In genomic region chr9:75186767-75187380, GRCh38 we compare ENCODE assay signal across 8 cellular contexts.
A peak's percentile ranks its signal among the peaks of the same experiment; 100 is the strongest.
DNase-seq lines count a peak whose midpoint lies in the region; ATAC-seq, FAIRE-seq and TF ChIP-seq lines count a peak whose summit lies in the region.

No MANE protein-coding gene starts in this region.

- H3K27me3 Mint-ChIP-seq in H9 (ENCODE audit: low read depth): no peaks in the 10 kb centered on the region

- H2AFZ ChIP-seq in H9 (ENCODE audit: low read length) (no peak overlapping the region), HepG2 (ENCODE audit: low read length) (no peak overlapping the region)

- H3K4me3 Mint-ChIP-seq in H9: no peak overlapping the region

- H3K9me3 ChIP-seq in BE2C: no peaks in the 10 kb centered on the region
- H3K9me3 ChIP-seq in H9 (ENCODE audit: control insufficient read depth, low read depth, low read length): no peaks in the 10 kb centered on the region
- no peaks in the 10 kb centered on the region for H3K9me3 ChIP-seq in adipocyte (ENCODE audit: control insufficient read depth, low read length)
- H3K9me3 ChIP-seq in HepG2 (ENCODE audit: low read length): no peaks in the 10 kb centered on the region

- H4K20me1 ChIP-seq in H9 (ENCODE audit: control insufficient read depth, insufficient read depth, insufficient read length) (no peaks in the 10 kb centered on the region), HepG2 (ENCODE audit: insufficient read depth, low read length) (no peaks in the 10 kb centered on the region)

- no peaks in the 10 kb centered on the region for H3K9me3 Mint-ChIP-seq in H9

- DNase-seq in BE2C: no peak
- DNase-seq in H9: no peak
- DNase-seq in adipocyte (ENCODE audit: low read depth): peak; percentile 68
- no peak for DNase-seq in HepG2 (ENCODE audit: low spot score)
- DNase-seq in hepatic stellate cell (ENCODE audit: low spot score): no peak
- DNase-seq in stimulated activated CD4-positive, alpha-beta T cell treated with anti-CD3 and anti-CD28 coated beads, Interleukin-2, amount 100 ng/mL, for 48 hours: no peak

- H2BK12ac ChIP-seq in H9 (ENCODE audit: insufficient read length, low read depth, low read length): no peak overlapping the region

- H4K5ac ChIP-seq in H9 (ENCODE audit: insufficient read length, low read depth, low read length): no peak overlapping the region

- H3K14ac ChIP-seq in H9 (ENCODE audit: insufficient read depth, low read length): no peak overlapping the region

- H3K79me1 ChIP-seq in H9 (ENCODE audit: insufficient read depth, low read depth, low read length, poor library complexity, severe bottlenecking): no peaks in the 10 kb centered on the region

- no peak for TF ChIP-seq POLR2A in HepG2 (IDR thresholded peaks at IDR 0.05; ENCODE audit: insufficient read depth in 1 of 2, low read depth in 2 of 2, low read length in 2 of 2)

- TF ChIP-seq RAD21 in HepG2 (CRISPR knock-in tag; IDR thresholded peaks at IDR 0.05): no peak

- H3K4me1 Mint-ChIP-seq in H9: no peaks in the 10 kb centered on the region; a peak in 1 of 4 replicates

- CTCF ChIA-PET in HepG2 (lab: Yijun Ruan, JAX; ENCODE audit: low intra/inter-chr PET ratio, low total read pairs): interaction anchor here (1.0 to 1.4 kb wide), 4 partner anchors 51 to 668 kb away, joined by 3 to 4 read pairs (median 3); no protein-coding TSS in a partner anchor

- H2AK5ac ChIP-seq in H9 (ENCODE audit: insufficient read length, low read length): no peak overlapping the region

- no peaks in the 10 kb centered on the region for H3K23me2 ChIP-seq in H9 (ENCODE audit: insufficient read length, low read depth, low read length, poor library complexity, severe bottlenecking)

- H3K9ac ChIP-seq in H9 (ENCODE audit: extremely low read depth, insufficient read length, low read length) (no peak overlapping the region), adipocyte (ENCODE audit: low read length) (no peak overlapping the region), HepG2 (ENCODE audit: insufficient read depth, low read depth, low read length) (no peak overlapping the region)

- H3K79me2 ChIP-seq in H9 (ENCODE audit: insufficient read depth, low read length): no peaks in the 10 kb centered on the region
- H3K79me2 ChIP-seq in HepG2 (ENCODE audit: insufficient read depth, low read length): no peaks in the 10 kb centered on the region

- peaks cover 8% of the 10 kb centered on the region for H3K27me3 ChIP-seq in BE2C
- H3K27me3 ChIP-seq in H9 (ENCODE audit: insufficient read depth, low read length): no peaks in the 10 kb centered on the region
- H3K27me3 ChIP-seq in adipocyte (replicated peaks; ENCODE audit: control insufficient read depth, insufficient read depth, low read length): no peaks in the 10 kb centered on the region
- H3K27me3 ChIP-seq in HepG2 (ENCODE audit: control insufficient read depth in 1 of 2, insufficient read depth in 2 of 2, low read length in 2 of 2): no peaks in the 10 kb centered on the region

- H3K4ac ChIP-seq in H9 (ENCODE audit: low read depth, low read length): no peak overlapping the region

- H2BK15ac ChIP-seq in H9 (ENCODE audit: low read depth, low read length): no peak overlapping the region

- no peak overlapping the region for H3K18ac ChIP-seq in H9 (ENCODE audit: insufficient read length, low read depth, low read length)

- H3K36me3 Mint-ChIP-seq in H9 (ENCODE audit: insufficient read depth in 1 of 3, low read depth in 3 of 3): no peaks in the 10 kb centered on the region

- no peak overlapping the region for H4K91ac ChIP-seq in H9 (ENCODE audit: insufficient read length, low read depth, low read length)

- H3K4me1 ChIP-seq in BE2C (no peaks in the 10 kb centered on the region), H9 (ENCODE audit: insufficient read depth, low read length) (no peaks in the 10 kb centered on the region), adipocyte (ENCODE audit: control insufficient read depth, insufficient read depth, low read length) (no peaks in the 10 kb centered on the region), HepG2 (ENCODE audit: insufficient read depth, low read length) (no peaks in the 10 kb centered on the region)

- H3K36me3 ChIP-seq in BE2C (no peaks in the 10 kb centered on the region), adipocyte (ENCODE audit: control insufficient read depth, insufficient read depth, low read length, severe bottlenecking) (peaks cover 12% of the 10 kb centered on the region), HepG2 (replicated peaks in 1 of 2; ENCODE audit: control insufficient read depth in 1 of 2, insufficient read depth in 2 of 2, low read length in 2 of 2) (no peaks in the 10 kb centered on the region)

- H3K27ac ChIP-seq in H9 (ENCODE audit: insufficient read length, low read depth, low read length): no peak overlapping the region
- no peak overlapping the region for H3K27ac ChIP-seq in HepG2 (ENCODE audit: extremely low read length, insufficient read depth, low read length)

- FAIRE-seq in HepG2 (lab: Jason Lieb, UNC): no peak

- BruUV-seq in HepG2 (replicated peaks; lab: Mats Ljungman, UMichigan): no TSS peak

- TF ChIP-seq CTCF in BE2C (IDR thresholded peaks at IDR 0.05; ENCODE audit: low read depth, low read length): peak; percentile 73
- TF ChIP-seq CTCF in H9 (conservative IDR thresholded peaks at IDR 0.05): peak; percentile 86
- TF ChIP-seq CTCF in HepG2 (CRISPR knock-in tag; IDR thresholded peaks at IDR 0.05): peak; percentile 50

- WGBS in H9 (ENCODE audit: extremely low coverage, insufficient read length, low lambda C conversion rate): no CpG with 5 or more reads among the region's 4 CpGs
- 22% methylated on average over 4 of the region's 4 CpGs for WGBS in HepG2 (ENCODE audit: low lambda C conversion rate)

- H2BK5ac ChIP-seq in H9 (ENCODE audit: insufficient read length, low read length): no peak overlapping the region

- H3K56ac ChIP-seq in H9 (ENCODE audit: insufficient read length, low read depth, low read length): no peak overlapping the region

- intact Hi-C loops in HepG2 (cut with micrococcal nuclease; ENCODE audit: unreplicated experiment): loop anchor here (1.0 kb wide), 1 partner anchor 413 kb away; no protein-coding TSS in a partner anchor

- POLR2A ChIA-PET in HepG2 (lab: Yijun Ruan, JAX): no interaction called here

- H2BK20ac ChIP-seq in H9 (ENCODE audit: low read depth, low read length, poor library complexity, severe bottlenecking): no peak overlapping the region

- H2BK120ac ChIP-seq in H9 (ENCODE audit: low read depth, low read length, poor library complexity, severe bottlenecking): no peak overlapping the region

- no peak overlapping the region for H3K27ac Mint-ChIP-seq in H9

- in situ Hi-C loops in HepG2 (cut with HindIII; ENCODE audit: extremely low pct_ligation_motif_present, low pct_unique_long_range_greater_than_20kb): no loop called here

- H3K4me2 ChIP-seq in H9 (ENCODE audit: insufficient read depth, insufficient read length, low read length) (no peak overlapping the region), HepG2 (ENCODE audit: low read depth, low read length) (no peak overlapping the region)

- ATAC-seq in HepG2 (no peak), GM21526 (IDR thresholded peaks at IDR 0.05; ENCODE audit: low FRiP score, unreplicated experiment) (no peak), HG02852 (IDR thresholded peaks at IDR 0.05; ENCODE audit: unreplicated experiment) (no peak)

- no peak overlapping the region for H3K23ac ChIP-seq in H9 (ENCODE audit: insufficient read length, low read depth, low read length)

- TF ChIP-seq EP300 in HepG2 (IDR thresholded peaks at IDR 0.05; ENCODE audit: low read depth in 2 of 2, low read length in 2 of 2) (no peak), HepG2 (CRISPR knock-in tag; IDR thresholded peaks at IDR 0.05; ENCODE audit: borderline replicate concordance) (no peak)

- H3T11ph ChIP-seq in H9 (ENCODE audit: low read length): no peak overlapping the region

- no peak overlapping the region for H4K8ac ChIP-seq in H9 (replicated peaks; ENCODE audit: insufficient read length, low read depth, low read length)

- no peak overlapping the region for H3K4me3 ChIP-seq in BE2C (ENCODE audit: low read depth, low read length)
- no peak overlapping the region for H3K4me3 ChIP-seq in adipocyte (ENCODE audit: low read length)
- no peak overlapping the region for H3K4me3 ChIP-seq in HepG2 (replicated peaks in 1 of 3; ENCODE audit: insufficient read depth in 1 of 3, low read depth in 2 of 3, low read length in 3 of 3)

TF ChIP-seq in HepG2, 621 proteins besides CTCF, POLR2A, EP300 and RAD21:
- TF ChIP-seq ZNF639 (CRISPR knock-in tag; conservative IDR thresholded peaks at IDR 0.05) (no peak), STAG1 (CRISPR knock-in tag; IDR thresholded peaks at IDR 0.05) (peak; percentile 13; the same call in 1 of the 2 replicates)
TF ChIP-seq in HepG2: peak in this region for 1.
